Comparison of ENCODE assay signal across 1 cellular context in genomic region chr19:36142496-36142895, GRCh38.
TF ChIP-seq lines count a peak whose summit lies in the region.

No MANE protein-coding gene starts in this region.

TF ChIP-seq in IMR-90, 13 proteins besides CTCF, POLR2A, EP300 and RAD21:
- no peak for TF ChIP-seq CEBPB (IDR thresholded peaks at IDR 0.05; ENCODE audit: low read depth, low read length)
- TF ChIP-seq FOS (IDR thresholded peaks at IDR 0.05; ENCODE audit: low read depth, low read length): no peak
- TF ChIP-seq CHD1 (IDR thresholded peaks at IDR 0.05; ENCODE audit: low read depth, low read length): no peak
- TF ChIP-seq RCOR1 (IDR thresholded peaks at IDR 0.05; ENCODE audit: insufficient replicate concordance, low read length): no peak
- no peak for TF ChIP-seq BHLHE40 (IDR thresholded peaks at IDR 0.05; ENCODE audit: low read depth, low read length)
- TF ChIP-seq MAZ (IDR thresholded peaks at IDR 0.05; ENCODE audit: borderline replicate concordance, low read depth, low read length): no peak
- no peak for TF ChIP-seq ELK1 (IDR thresholded peaks at IDR 0.05; ENCODE audit: borderline replicate concordance, low read depth, low read length)
- no peak for TF ChIP-seq MXI1 (IDR thresholded peaks at IDR 0.05; ENCODE audit: borderline replicate concordance, low read depth, low read length)
- TF ChIP-seq NFE2L2 (IDR thresholded peaks at IDR 0.05; ENCODE audit: low read depth, low read length): no peak
- no peak for TF ChIP-seq USF2 (IDR thresholded peaks at IDR 0.05; ENCODE audit: low read depth, low read length)
- TF ChIP-seq SMC3 (IDR thresholded peaks at IDR 0.05; ENCODE audit: low read depth, low read length): no peak
- TF ChIP-seq RFX5 (IDR thresholded peaks at IDR 0.05; ENCODE audit: low read depth, low read length): no peak
- no peak for TF ChIP-seq MAFK (IDR thresholded peaks at IDR 0.05; ENCODE audit: low read depth, low read length)
